ENCODE assay signal across 1 cellular context in the genomic region with DNA sequence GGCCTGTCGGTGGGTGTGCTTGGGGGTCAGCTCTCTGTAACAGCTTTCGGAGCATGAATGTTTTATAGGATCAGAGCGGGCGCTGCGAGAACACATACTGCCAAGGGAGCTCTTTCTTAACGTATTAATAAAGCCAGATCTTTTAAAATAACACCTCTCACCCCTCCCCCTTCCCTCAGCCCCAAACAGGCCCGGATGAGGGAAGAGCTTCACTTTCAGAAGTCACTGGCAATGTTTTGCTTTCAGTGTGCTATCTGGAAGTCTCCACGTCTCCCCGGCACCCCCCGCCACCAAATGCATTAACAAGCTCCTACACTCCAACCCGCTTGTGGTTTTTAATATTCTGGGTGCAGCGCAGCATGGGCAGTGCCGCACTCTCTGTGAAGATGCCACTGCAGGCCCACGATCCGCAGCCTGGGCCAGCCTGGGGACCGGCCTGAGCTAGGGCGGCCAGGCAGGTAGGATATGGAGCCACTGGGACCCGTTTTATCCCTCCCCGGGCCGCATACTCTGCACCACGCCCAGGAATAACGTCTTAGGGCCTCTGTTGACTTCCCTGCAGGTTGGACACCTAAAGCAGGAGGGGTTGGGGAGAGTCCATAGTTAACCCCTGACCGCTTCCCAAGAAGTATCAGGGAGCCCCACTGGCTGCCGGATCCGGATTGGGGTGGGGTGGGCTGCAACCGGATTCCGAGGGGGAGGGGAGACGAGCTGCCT.
TF ChIP-seq lines count a peak whose summit lies in the region.

No MANE protein-coding gene starts in this region.

TF ChIP-seq in GM12878, 131 proteins besides CTCF, POLR2A, EP300 and RAD21:
- TF ChIP-seq ASH2L (IDR thresholded peaks at IDR 0.05; ENCODE audit: borderline replicate concordance, low read depth) = no peak
- TF ChIP-seq TCF7 (IDR thresholded peaks at IDR 0.05; ENCODE audit: borderline replicate concordance) = no peak
- TF ChIP-seq RAD51 (IDR thresholded peaks at IDR 0.05) = no peak
- no peak for TF ChIP-seq RBBP5 (conservative IDR thresholded peaks at IDR 0.05)
- TF ChIP-seq, protein P1, sequence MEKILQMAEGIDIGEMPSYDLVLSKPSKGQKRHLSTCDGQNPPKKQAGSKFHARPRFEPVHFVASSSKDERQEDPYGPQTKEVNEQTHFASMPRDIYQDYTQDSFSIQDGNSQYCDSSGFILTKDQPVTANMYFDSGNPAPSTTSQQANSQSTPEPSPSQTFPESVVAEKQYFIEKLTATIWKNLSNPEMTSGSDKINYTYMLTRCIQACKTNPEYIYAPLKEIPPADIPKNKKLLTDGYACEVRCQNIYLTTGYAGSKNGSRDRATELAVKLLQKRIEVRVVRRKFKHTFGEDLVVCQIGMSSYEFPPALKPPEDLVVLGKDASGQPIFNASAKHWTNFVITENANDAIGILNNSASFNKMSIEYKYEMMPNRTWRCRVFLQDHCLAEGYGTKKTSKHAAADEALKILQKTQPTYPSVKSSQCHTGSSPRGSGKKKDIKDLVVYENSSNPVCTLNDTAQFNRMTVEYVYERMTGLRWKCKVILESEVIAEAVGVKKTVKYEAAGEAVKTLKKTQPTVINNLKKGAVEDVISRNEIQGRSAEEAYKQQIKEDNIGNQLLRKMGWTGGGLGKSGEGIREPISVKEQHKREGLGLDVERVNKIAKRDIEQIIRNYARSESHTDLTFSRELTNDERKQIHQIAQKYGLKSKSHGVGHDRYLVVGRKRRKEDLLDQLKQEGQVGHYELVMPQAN (conservative IDR thresholded peaks at IDR 0.05) = no peak
- TF ChIP-seq, protein P2, sequence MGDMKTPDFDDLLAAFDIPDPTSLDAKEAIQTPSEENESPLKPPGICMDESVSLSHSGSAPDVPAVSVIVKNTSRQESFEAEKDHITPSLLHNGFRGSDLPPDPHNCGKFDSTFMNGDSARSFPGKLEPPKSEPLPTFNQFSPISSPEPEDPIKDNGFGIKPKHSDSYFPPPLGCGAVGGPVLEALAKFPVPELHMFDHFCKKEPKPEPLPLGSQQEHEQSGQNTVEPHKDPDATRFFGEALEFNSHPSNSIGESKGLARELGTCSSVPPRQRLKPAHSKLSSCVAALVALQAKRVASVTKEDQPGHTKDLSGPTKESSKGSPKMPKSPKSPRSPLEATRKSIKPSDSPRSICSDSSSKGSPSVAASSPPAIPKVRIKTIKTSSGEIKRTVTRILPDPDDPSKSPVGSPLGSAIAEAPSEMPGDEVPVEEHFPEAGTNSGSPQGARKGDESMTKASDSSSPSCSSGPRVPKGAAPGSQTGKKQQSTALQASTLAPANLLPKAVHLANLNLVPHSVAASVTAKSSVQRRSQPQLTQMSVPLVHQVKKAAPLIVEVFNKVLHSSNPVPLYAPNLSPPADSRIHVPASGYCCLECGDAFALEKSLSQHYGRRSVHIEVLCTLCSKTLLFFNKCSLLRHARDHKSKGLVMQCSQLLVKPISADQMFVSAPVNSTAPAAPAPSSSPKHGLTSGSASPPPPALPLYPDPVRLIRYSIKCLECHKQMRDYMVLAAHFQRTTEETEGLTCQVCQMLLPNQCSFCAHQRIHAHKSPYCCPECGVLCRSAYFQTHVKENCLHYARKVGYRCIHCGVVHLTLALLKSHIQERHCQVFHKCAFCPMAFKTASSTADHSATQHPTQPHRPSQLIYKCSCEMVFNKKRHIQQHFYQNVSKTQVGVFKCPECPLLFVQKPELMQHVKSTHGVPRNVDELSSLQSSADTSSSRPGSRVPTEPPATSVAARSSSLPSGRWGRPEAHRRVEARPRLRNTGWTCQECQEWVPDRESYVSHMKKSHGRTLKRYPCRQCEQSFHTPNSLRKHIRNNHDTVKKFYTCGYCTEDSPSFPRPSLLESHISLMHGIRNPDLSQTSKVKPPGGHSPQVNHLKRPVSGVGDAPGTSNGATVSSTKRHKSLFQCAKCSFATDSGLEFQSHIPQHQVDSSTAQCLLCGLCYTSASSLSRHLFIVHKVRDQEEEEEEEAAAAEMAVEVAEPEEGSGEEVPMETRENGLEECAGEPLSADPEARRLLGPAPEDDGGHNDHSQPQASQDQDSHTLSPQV (IDR thresholded peaks at IDR 0.05) = no peak
- no peak for TF ChIP-seq IKZF2 (IDR thresholded peaks at IDR 0.05)
- no peak for TF ChIP-seq ATF7 (IDR thresholded peaks at IDR 0.05; ENCODE audit: low read depth)
- TF ChIP-seq CBX5 (IDR thresholded peaks at IDR 0.05; ENCODE audit: low read depth) = no peak
- TF ChIP-seq MTA3 (IDR thresholded peaks at IDR 0.05; ENCODE audit: borderline replicate concordance, low read length) = no peak
- TF ChIP-seq KAT2A (conservative IDR thresholded peaks at IDR 0.05; ENCODE audit: control insufficient read depth, low read depth, low read length) = no peak
- no peak for TF ChIP-seq SMC3 (IDR thresholded peaks at IDR 0.05; ENCODE audit: borderline replicate concordance, low read length)
- TF ChIP-seq, protein P3, sequence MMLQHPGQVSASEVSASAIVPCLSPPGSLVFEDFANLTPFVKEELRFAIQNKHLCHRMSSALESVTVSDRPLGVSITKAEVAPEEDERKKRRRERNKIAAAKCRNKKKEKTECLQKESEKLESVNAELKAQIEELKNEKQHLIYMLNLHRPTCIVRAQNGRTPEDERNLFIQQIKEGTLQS (IDR thresholded peaks at IDR 0.05; ENCODE audit: borderline replicate concordance, extremely low read depth, low read depth, low read length) = no peak
- no peak for TF ChIP-seq SP1 (IDR thresholded peaks at IDR 0.05; ENCODE audit: low read depth, low read length)
- TF ChIP-seq HDAC6 (IDR thresholded peaks at IDR 0.05; ENCODE audit: unreplicated experiment) = no peak
- no peak for TF ChIP-seq FOS (IDR thresholded peaks at IDR 0.05; ENCODE audit: borderline replicate concordance, extremely low read depth, insufficient read length)
- TF ChIP-seq, protein P4, sequence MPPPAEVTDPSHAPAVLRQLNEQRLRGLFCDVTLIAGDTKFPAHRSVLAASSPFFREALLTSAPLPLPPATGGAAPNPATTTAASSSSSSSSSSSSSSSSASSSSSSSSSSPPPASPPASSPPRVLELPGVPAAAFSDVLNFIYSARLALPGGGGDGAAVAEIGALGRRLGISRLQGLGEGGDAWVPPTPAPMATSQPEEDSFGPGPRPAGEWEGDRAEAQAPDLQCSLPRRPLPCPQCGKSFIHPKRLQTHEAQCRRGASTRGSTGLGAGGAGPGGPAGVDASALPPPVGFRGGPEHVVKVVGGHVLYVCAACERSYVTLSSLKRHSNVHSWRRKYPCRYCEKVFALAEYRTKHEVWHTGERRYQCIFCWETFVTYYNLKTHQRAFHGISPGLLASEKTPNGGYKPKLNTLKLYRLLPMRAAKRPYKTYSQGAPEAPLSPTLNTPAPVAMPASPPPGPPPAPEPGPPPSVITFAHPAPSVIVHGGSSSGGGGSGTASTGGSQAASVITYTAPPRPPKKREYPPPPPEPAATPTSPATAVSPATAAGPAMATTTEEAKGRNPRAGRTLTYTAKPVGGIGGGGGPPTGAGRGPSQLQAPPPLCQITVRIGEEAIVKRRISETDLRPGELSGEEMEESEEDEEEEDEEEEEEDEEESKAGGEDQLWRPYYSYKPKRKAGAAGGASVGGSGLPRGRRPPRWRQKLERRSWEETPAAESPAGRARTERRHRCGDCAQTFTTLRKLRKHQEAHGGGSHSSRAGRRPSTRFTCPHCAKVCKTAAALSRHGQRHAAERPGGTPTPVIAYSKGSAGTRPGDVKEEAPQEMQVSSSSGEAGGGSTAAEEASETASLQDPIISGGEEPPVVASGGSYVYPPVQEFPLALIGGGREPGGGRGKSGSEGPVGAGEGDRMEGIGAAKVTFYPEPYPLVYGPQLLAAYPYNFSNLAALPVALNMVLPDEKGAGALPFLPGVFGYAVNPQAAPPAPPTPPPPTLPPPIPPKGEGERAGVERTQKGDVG (CRISPR knock-in tag; IDR thresholded peaks at IDR 0.05) = no peak
